ENCODE assay signal across 8 cellular contexts in the genomic region with DNA sequence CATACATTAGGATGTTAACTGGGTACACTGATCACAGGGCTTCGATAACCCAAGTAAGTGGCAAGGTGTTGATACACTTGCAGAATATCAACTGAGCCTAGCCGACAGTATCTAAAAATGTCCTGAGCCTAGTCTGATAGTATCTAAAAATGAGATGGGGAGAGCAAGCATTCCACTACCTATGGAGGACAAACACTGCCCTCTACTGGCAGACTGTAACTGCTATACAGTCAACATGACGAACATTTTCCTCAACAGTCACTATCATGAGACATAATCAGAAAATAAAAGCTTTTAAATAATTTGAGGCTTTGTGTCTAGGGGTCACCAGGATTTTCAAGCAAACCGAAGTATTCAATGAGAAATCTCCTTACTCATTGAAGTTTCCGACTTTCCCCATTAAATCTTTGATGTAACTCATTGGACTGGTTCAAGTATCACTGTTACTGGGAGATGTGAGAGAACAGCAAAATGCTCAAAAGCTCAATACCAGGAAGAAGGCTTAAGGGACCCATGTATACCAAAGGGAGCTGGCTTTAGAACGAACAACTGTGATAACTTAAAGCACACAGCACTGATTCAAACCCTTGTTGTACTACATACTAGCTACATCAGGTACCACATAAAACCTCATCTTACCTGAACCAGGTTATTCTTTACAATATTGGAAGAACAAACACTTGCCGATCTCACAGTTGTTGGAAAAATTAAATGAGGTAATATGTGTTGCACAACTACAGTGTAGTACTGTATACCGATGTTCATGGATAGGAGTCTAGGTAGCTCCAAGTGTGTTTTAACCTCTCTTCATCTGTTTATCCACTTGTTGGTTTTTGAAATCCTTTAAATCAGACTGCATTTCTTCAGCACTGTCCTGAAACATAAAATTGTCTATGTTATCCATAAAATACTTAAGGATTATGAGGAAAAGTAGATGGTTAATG. TPM values are rescaled to one million over a fixed set of nuclear protein-coding genes. Genes with fewer than 3 reads are reported as not detected.
DNase-seq lines count a peak whose midpoint lies in the region; ATAC-seq and TF ChIP-seq lines count a peak whose summit lies in the region.

No MANE protein-coding gene starts in this region.

- peaks cover 9 to 16% of the 10 kb centered on the region in 2 donors for H3K36me3 ChIP-seq in ascending aorta
- H3K36me3 ChIP-seq in hepatocyte (replicated peaks; ENCODE audit: insufficient read depth, low read depth), result no peaks in the 10 kb centered on the region

- no peak overlapping the region for H2AFZ ChIP-seq in hepatocyte

- H3K27ac ChIP-seq in ascending aorta (peak overlapping the region in 1 of 2 donors; percentile 65), hepatocyte (peak overlapping the region; percentile 22)

- no peak overlapping the region for H3K4me2 ChIP-seq in hepatocyte

- ATAC-seq in GM19035 (IDR thresholded peaks at IDR 0.05; ENCODE audit: unreplicated experiment) (peak; percentile 75), GM21619 (IDR thresholded peaks at IDR 0.05; ENCODE audit: unreplicated experiment) (no peak)

- H3K4me1 ChIP-seq in ascending aorta (peaks cover 0 to 5% of the 10 kb centered on the region in 2 donors), hepatocyte (ENCODE audit: insufficient read depth) (peaks cover 47% of the 10 kb centered on the region)

- TF ChIP-seq CTCF in AG09309 (IDR thresholded peaks at IDR 0.05; ENCODE audit: control insufficient read depth, insufficient read depth, low read depth, low read length, missing control alignments) (peak; percentile 82), ascending aorta (IDR thresholded peaks at IDR 0.05) (peak; percentile 69 to 87 (median 85)), hepatocyte (IDR thresholded peaks at IDR 0.05; ENCODE audit: poor library complexity) (peak; percentile 88)

- 47% methylated on average over 8 of the region's 8 CpGs for WGBS in hepatocyte (ENCODE audit: low lambda C conversion rate, missing lambda C conversion rate)

- H3K27me3 ChIP-seq in ascending aorta, result no peaks in the 10 kb centered on the region
- no peaks in the 10 kb centered on the region for H3K27me3 ChIP-seq in hepatocyte

- no peaks in the 10 kb centered on the region for H3K9me3 ChIP-seq in ascending aorta
- no peaks in the 10 kb centered on the region for H3K9me3 ChIP-seq in hepatocyte (ENCODE audit: low read depth)

- no peaks in the 10 kb centered on the region for H3K9me2 ChIP-seq in hepatocyte (replicated peaks; ENCODE audit: insufficient read depth)

- H4K20me1 ChIP-seq in hepatocyte (ENCODE audit: insufficient read depth, poor library complexity, severe bottlenecking), result no peaks in the 10 kb centered on the region

- H3K4me3 ChIP-seq in AG09309 (ENCODE audit: control insufficient read depth, low read depth, low read length) (no peak overlapping the region), ascending aorta (no peak overlapping the region), hepatocyte (no peak overlapping the region), skeletal muscle cell (ENCODE audit: low read depth, low read length) (no peak overlapping the region)

- intact Hi-C loops in ascending aorta (cut with DNase I), result loop anchor here (1.0 to 5.0 kb wide), 3 partner anchors 34 to 119 kb away; no protein-coding TSS in a partner anchor

- DNase-seq in AG09309 (ENCODE audit: low read depth) (peak; percentile 50), NCI-H1092 treated with DMSO at 0.1 percent for 48 hours (lab: John Stamatoyannopoulos, UW) (peak; percentile 84), SKM-1 (lab: John Stamatoyannopoulos, UW; ENCODE audit: unreplicated experiment) (peak; percentile 92), ascending aorta (ENCODE audit: low spot score in 2 of 2) (peak in 1 of 2 donors; percentile 86), hepatocyte (ENCODE audit: low spot score) (peak; percentile 93), skeletal muscle cell (ENCODE audit: low read depth) (peak; percentile 22)

- no peaks in the 10 kb centered on the region for H3K79me2 ChIP-seq in hepatocyte

RNA-seq across cellular contexts. Expression of a gene that starts 31.1 kb away (rescaled TPM):
- total RNA-seq in ascending aorta (3.4 TPM), hepatocyte (10.0 and 12.2 TPM in 2 replicates)
- 4.6 and 4.8 TPM in 2 replicates for polyA plus RNA-seq in hepatocyte

RNA-seq across cellular contexts. Expression of a gene that starts 38.6 kb away (rescaled TPM):
- total RNA-seq in ascending aorta (42.1 TPM), hepatocyte (135 and 143 TPM in 2 replicates)
- 24.7 and 28.4 TPM in 2 replicates for polyA plus RNA-seq in hepatocyte
